ENCODE assay signal across 16 cellular contexts in the genomic region with DNA sequence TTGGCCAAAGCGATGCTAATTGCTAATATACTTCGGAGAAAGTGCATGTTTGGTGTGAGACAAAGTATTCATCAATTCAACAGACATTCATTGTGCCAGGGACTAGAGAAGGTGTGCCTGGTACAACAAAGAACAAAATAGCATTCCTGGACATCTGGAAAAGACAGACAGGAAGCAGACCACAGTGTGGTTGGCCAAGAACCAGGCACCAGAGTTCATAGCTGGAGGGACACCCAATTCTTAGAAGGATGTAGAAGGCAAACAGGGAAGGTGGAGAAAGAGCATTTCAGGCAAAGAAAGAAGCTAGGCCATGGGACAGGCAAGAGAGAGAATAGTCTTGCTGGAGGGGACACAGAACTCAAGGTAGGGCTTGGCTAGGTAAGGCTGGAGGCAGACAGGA.
"Had no signal": no experiment of that assay in that cellular context is flagged by ENCODE, and none has a peak within 500 bp of the region (broad histone marks: within the 10 kb centered on the region; RNA-seq: fewer than 3 reads in every experiment).

No MANE protein-coding gene starts in this region.

- H3K27ac ChIP-seq: colonic mucosa, heart left ventricle, stomach, thoracic aorta, transverse colon had no signal

- H3K9me3 ChIP-seq: colonic mucosa, heart left ventricle, stomach, thoracic aorta, transverse colon had no signal

- H3K4me3 ChIP-seq: colonic mucosa, heart left ventricle, stomach, thoracic aorta, transverse colon had no signal

- ATAC-seq: heart left ventricle; sciatic nerve; stimulated activated naive B cell treated with anti-CD40 and anti-IgM and Interleukin-4, amounts not matched to agents 10 μg/mL and 1 μg/mL and 100 μg/mL, for 72 hours had no signal

- H3K4me1 ChIP-seq: colonic mucosa had no signal

- DNase-seq: colonic mucosa; effector CD8-positive, alpha-beta T cell; heart left ventricle; hippocampal formation; kidney glomerular epithelial cell; mesendoderm; naive B cell; posterior cingulate gyrus; stimulated activated CD4-positive, alpha-beta T cell treated with anti-CD3 and anti-CD28 coated beads, Interleukin-2, amount 100 ng/mL, for 24 hours; stimulated activated CD4-positive, alpha-beta T cell treated with anti-CD3 and anti-CD28 coated beads, Interleukin-4, amount 100 ng/mL, for 4 hours; stimulated activated naive B cell treated with anti-CD40 and anti-IgM and Interleukin-4, amounts not matched to agents 10 μg/mL and 1 μg/mL and 100 μg/mL, for 72 hours; stomach; substantia nigra; transverse colon had no signal

- H3K27me3 ChIP-seq: colonic mucosa, heart left ventricle, stomach, transverse colon had no signal

- H3K36me3 ChIP-seq: colonic mucosa, stomach, thoracic aorta, transverse colon had no signal
